1 cellular context compared by ENCODE assay signal in genomic region chr1:16703602-16704001, GRCh38. TPM values are rescaled to one million over a fixed set of nuclear protein-coding genes. Genes with fewer than 3 reads are reported as not detected.
"Had no signal": no experiment of that assay in that cellular context is flagged by ENCODE, and none has a peak within 500 bp of the region (broad histone marks: within the 10 kb centered on the region; RNA-seq: fewer than 3 reads in every experiment).

No MANE protein-coding gene starts in this region.

RNA-seq across cellular contexts. Expression of gene RNU1-4, which starts 36.7 kb away (rescaled TPM):
- polyA plus RNA-seq: IgD-negative memory B cell had no signal

RNA-seq across cellular contexts. Expression of gene RNU1-3, which starts 36.9 kb away (rescaled TPM):
- polyA plus RNA-seq: IgD-negative memory B cell had no signal
